In the genomic region with DNA sequence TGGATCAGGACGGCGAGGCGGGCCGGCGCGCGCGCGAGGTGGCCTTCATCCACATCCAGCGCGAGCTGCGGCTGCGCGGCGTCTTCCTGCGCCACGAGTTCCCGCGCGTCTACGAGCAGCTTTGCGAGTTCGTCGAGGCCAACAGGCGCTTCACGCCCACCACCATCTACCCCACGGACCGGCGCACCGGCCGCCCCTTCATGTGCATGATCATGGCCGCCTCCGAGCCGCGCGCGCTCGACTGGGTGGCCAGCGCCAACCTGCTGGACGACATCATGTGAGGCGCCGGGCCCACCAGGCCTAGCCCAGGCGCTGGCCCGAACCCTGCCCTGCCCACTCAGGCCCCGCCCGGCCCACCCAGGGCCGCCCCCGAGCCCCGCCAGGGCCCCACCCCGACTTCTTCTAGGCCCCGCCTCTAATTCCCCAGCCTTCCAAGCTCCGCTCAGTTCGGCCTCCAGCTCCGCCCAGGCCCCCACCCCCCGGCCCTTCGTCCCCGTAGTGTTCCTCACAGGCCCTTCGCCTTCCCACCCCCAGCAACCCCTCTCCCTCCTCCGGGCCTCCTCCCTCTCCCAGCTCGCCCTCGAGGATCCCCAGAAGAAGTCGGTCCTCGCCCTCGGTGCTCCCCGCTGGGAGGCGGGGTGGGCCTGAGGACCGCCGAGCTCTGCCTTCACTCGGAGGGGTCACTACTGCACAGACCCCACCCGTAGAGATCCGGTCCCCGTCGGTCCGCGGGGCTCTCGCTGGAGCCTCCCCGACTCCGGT, we compare ENCODE assay signal across 8 cellular contexts. TPM values are rescaled to one million over a fixed set of nuclear protein-coding genes. Genes with fewer than 3 reads are reported as not detected.
DNase-seq lines count a peak whose midpoint lies in the region; ATAC-seq and TF ChIP-seq lines count a peak whose summit lies in the region.

No MANE protein-coding gene starts in this region.

- POLR2A ChIA-PET in HEK293T (lab: Yijun Ruan, JAX) = interaction anchor here (0.7 to 1.4 kb wide), 7 partner anchors 9 to 102 kb away, joined by 3 to 6 read pairs (median 5); partner anchors contain the start of genes RABL6 and TRAF2

- H3K4me3 ChIP-seq in epithelial cell of proximal tubule (ENCODE audit: low read depth, low read length) = peak overlapping the region; percentile 77

- H3K4me1 Mint-ChIP-seq in T-helper 1 cell treated with Interleukin-12 subunit alpha and Interleukin-12 subunit beta and Interleukin-4 antibody, amounts not matched to agents 30 μg/mL and 1 μg/mL, for 36 hours (ENCODE audit: low read depth) = peaks cover 7% of the 10 kb centered on the region
- H3K4me1 Mint-ChIP-seq in natural killer cell = peaks cover 17 to 38% of the 10 kb centered on the region in 2 donors

- H3K27ac Mint-ChIP-seq in T-helper 1 cell treated with Interleukin-12 subunit alpha and Interleukin-12 subunit beta and Interleukin-4 antibody, amounts not matched to agents 30 μg/mL and 1 μg/mL, for 36 hours = peak overlapping the region; percentile 90
- peak overlapping the region; percentile 88 to 97 for H3K27ac Mint-ChIP-seq in natural killer cell

- H3K9me3 Mint-ChIP-seq in T-helper 1 cell treated with Interleukin-12 subunit alpha and Interleukin-12 subunit beta and Interleukin-4 antibody, amounts not matched to agents 30 μg/mL and 1 μg/mL, for 36 hours = no peaks in the 10 kb centered on the region
- H3K9me3 Mint-ChIP-seq in natural killer cell = no peaks in the 10 kb centered on the region

- intact Hi-C loops in natural killer cell (cut with micrococcal nuclease) = loop anchor here (2.0 to 10.0 kb wide), 3 partner anchors 150 to 364 kb away; partner anchors contain the start of genes CLIC3 and SEC16A

- no peak for TF ChIP-seq CTCF in AG09319 (IDR thresholded peaks at IDR 0.05; ENCODE audit: low read depth, low read length)
- no peak for TF ChIP-seq CTCF in epithelial cell of proximal tubule (conservative IDR thresholded peaks at IDR 0.05; ENCODE audit: low read depth, low read length)
- no peak for TF ChIP-seq CTCF in natural killer cell (IDR thresholded peaks at IDR 0.05)

- H3K36me3 Mint-ChIP-seq in T-helper 1 cell treated with Interleukin-12 subunit alpha and Interleukin-12 subunit beta and Interleukin-4 antibody, amounts not matched to agents 30 μg/mL and 1 μg/mL, for 36 hours (ENCODE audit: low read depth) = peaks cover 5% of the 10 kb centered on the region
- no peaks in the 10 kb centered on the region for H3K36me3 Mint-ChIP-seq in natural killer cell

- CTCF ChIA-PET in HEK293T (lab: Yijun Ruan, JAX) = no interaction called here

- H3K27me3 Mint-ChIP-seq in T-helper 1 cell treated with Interleukin-12 subunit alpha and Interleukin-12 subunit beta and Interleukin-4 antibody, amounts not matched to agents 30 μg/mL and 1 μg/mL, for 36 hours (ENCODE audit: low read depth) = peaks cover 10% of the 10 kb centered on the region
- H3K27me3 Mint-ChIP-seq in natural killer cell (ENCODE audit: low read depth in 2 of 2) = no peaks in the 10 kb centered on the region

- peak; percentile 38 for DNase-seq in AG09319 (ENCODE audit: extremely low read depth, low read depth)
- DNase-seq in HEK293T (ENCODE audit: extremely low spot score) = peak; percentile 39
- DNase-seq in epithelial cell of proximal tubule (ENCODE audit: low read depth) = no peak
- DNase-seq in natural killer cell = no peak
- DNase-seq in cortex of kidney (lab: John Stamatoyannopoulos, UW) = no peak

- peak overlapping the region; percentile 94 for H3K4me3 Mint-ChIP-seq in T-helper 1 cell treated with Interleukin-12 subunit alpha and Interleukin-12 subunit beta and Interleukin-4 antibody, amounts not matched to agents 30 μg/mL and 1 μg/mL, for 36 hours
- H3K4me3 Mint-ChIP-seq in natural killer cell = peak overlapping the region; percentile 93

- ATAC-seq in natural killer cell = no peak
- no peak for ATAC-seq in HG03045 (IDR thresholded peaks at IDR 0.05; ENCODE audit: unreplicated experiment)
- no peak for ATAC-seq in GM19397 (IDR thresholded peaks at IDR 0.05; ENCODE audit: unreplicated experiment)

TF ChIP-seq in HEK293T, 16 proteins besides CTCF, POLR2A, EP300 and RAD21:
- TF ChIP-seq LEF1 (IDR thresholded peaks at IDR 0.05; ENCODE audit: borderline replicate concordance) = no peak

RNA-seq across cellular contexts. Expression of gene PHPT1, which starts 2.0 kb away (rescaled TPM):
- total RNA-seq in epithelial cell of proximal tubule = 101 and 114 TPM in 2 replicates
- 10 to 100 TPM; 63.5 to 69.8 (median 67.7) TPM for total RNA-seq in natural killer cell

RNA-seq across cellular contexts. Expression of gene MAMDC4, which starts 4.9 kb away (rescaled TPM):
- total RNA-seq in epithelial cell of proximal tubule (1.2 and 4.8 TPM in 2 replicates), natural killer cell (1 to 10 TPM; 4.6 to 6.5 (median 5.8) TPM)

RNA-seq across cellular contexts. Expression of gene AJM1, which starts 5.0 kb away (rescaled TPM):
- total RNA-seq in epithelial cell of proximal tubule (0.51 and 2.2 TPM in 2 replicates), natural killer cell (10 to 100 TPM; 26.6 to 35.6 (median 31.5) TPM)

RNA-seq across cellular contexts. Expression of gene EDF1, which starts 18.9 kb away (rescaled TPM):
- total RNA-seq in epithelial cell of proximal tubule (403 and 419 TPM in 2 replicates), natural killer cell (100 to 1,000 TPM; 208 to 255 (median 227) TPM)

RNA-seq across cellular contexts. Expression of gene TRAF2, which starts 39.1 kb away (rescaled TPM):
- 21.0 and 26.1 TPM in 2 replicates for total RNA-seq in epithelial cell of proximal tubule
- 10 to 100 TPM; 17.4 to 35.5 (median 25.0) TPM for total RNA-seq in natural killer cell

Comparison
In these comparisons a context has a peak if more than half of its experiments do, and no peak if none do; other contexts are left out.
1. DNase-seq: peak in AG09319 (single experiment) and HEK293T (single experiment); none in epithelial cell of proximal tubule (single experiment), natural killer cell (single experiment) and cortex of kidney (single experiment).